ENCODE assay signal across 14 cellular contexts in the genomic region with DNA sequence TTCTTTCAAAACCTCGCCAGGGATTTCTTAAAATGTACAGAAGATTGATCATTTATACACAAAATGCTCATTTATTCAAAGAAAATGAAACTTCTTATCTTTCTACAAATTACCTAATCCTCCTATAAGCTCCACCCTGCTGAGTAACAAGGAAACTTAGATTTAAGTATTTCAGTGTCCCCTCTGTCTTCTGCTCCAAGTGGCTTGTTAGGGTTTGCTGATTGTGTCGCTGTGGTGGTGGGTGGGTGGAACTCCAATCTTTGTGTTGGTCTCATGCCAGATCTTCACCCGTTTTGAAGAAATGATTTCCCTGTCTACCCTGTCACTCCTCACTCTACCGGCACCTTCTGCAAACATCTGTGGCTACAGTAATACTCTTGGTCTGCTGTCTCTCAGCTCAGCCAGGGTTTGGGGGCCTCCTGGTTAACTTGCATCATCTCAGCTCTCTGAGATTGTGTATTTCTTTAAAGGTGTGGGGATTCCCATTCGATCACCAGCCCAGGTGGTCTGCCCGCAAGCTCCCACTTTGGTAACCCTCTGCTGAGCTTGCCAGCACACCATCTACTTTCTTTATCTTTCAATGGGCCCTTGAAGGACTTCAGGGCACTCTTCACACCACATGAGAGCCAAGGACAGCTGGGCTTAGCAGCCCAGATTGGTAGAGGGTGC.
"Had no signal": no experiment of that assay in that cellular context is flagged by ENCODE, and none has a peak within 500 bp of the region (broad histone marks: within the 10 kb centered on the region; RNA-seq: fewer than 3 reads in every experiment).

No MANE protein-coding gene starts in this region.

- H3K4me1 ChIP-seq: ascending aorta, lower lobe of right lung, neural progenitor cell, parathyroid adenoma had no signal

- H2AFZ ChIP-seq: neural progenitor cell, parathyroid adenoma had no signal

- H3K4me3 Mint-ChIP-seq: mesothelial cell of epicardium, neural progenitor cell had no signal

- H3K4me3 ChIP-seq: ascending aorta, dorsolateral prefrontal cortex, lower lobe of right lung, neural progenitor cell, tibial nerve, vagina had no signal

- H3K9me3 ChIP-seq: ascending aorta, lower lobe of right lung, tibial nerve, vagina had no signal

- H3K27ac Mint-ChIP-seq: mesothelial cell of epicardium, neural progenitor cell had no signal

- H3K79me2 ChIP-seq: parathyroid adenoma had no signal

- H3K27ac ChIP-seq: ascending aorta, dorsolateral prefrontal cortex, lower lobe of right lung, neural progenitor cell, parathyroid adenoma, tibial nerve, vagina had no signal

- H3K4me2 ChIP-seq: neural progenitor cell had no signal

- H3K4me1 Mint-ChIP-seq: neural progenitor cell had no signal

- ATAC-seq: left cardiac atrium, lower lobe of right lung had no signal

- H3K36me3 ChIP-seq: ascending aorta, lower lobe of right lung, neural progenitor cell, tibial nerve, vagina had no signal

- H3K36me3 Mint-ChIP-seq: mesothelial cell of epicardium, neural progenitor cell had no signal

- H3K9ac ChIP-seq: neural progenitor cell, parathyroid adenoma had no signal

- DNase-seq: activated CD4-positive, alpha-beta T cell treated with anti-CD3 and anti-CD28 coated beads for 1 hour; activated gamma-delta T cell treated with Interleukin-2 at 50 U/mL for 16 hours; activated T-cell treated with anti-CD3 and anti-CD28 coated beads, Interleukin-2, amount 50 U/mL, for 1 hour; dorsolateral prefrontal cortex; left cardiac atrium; lower lobe of right lung; retina; stimulated activated CD4-positive, alpha-beta T cell treated with anti-CD3 and anti-CD28 coated beads, Interleukin-4, amount 100 ng/mL, for 1 hour had no signal

- H3K27me3 ChIP-seq: ascending aorta, neural progenitor cell, tibial nerve, vagina had no signal
